ENCODE assay signal across 19 cellular contexts in genomic region chr9:134652291-134653225, GRCh38. TPM values are rescaled to one million over a fixed set of nuclear protein-coding genes. Genes with fewer than 3 reads are reported as not detected.
DNase-seq lines count a peak whose midpoint lies in the region; ATAC-seq and TF ChIP-seq lines count a peak whose summit lies in the region.
"Had no signal": no experiment of that assay in that cellular context is flagged by ENCODE, and none has a peak within 500 bp of the region (broad histone marks: within the 10 kb centered on the region; RNA-seq: fewer than 3 reads in every experiment).

No MANE protein-coding gene starts in this region.

- H3K4me1 Mint-ChIP-seq in glutamatergic neuron (ENCODE audit: low read depth, unreplicated experiment) (peaks cover 6% of the 10 kb centered on the region), osteocyte (ENCODE audit: unreplicated experiment) (peaks cover 57% of the 10 kb centered on the region)

- H3K9me3 Mint-ChIP-seq in glutamatergic neuron (ENCODE audit: unreplicated experiment) (peaks cover 2% of the 10 kb centered on the region), osteocyte (ENCODE audit: unreplicated experiment) (no peaks in the 10 kb centered on the region)
- H3K9me3 Mint-ChIP-seq: CD8-positive, alpha-beta memory T cell had no signal

- H3K4me3 ChIP-seq in uterus = no peak overlapping the region
- H3K4me3 ChIP-seq: BLaER1, GM12878, MG63 had no signal

- H3K4me3 Mint-ChIP-seq in glutamatergic neuron (ENCODE audit: unreplicated experiment) (no peak overlapping the region), osteocyte (ENCODE audit: unreplicated experiment) (no peak overlapping the region)
- H3K4me3 Mint-ChIP-seq: CD8-positive, alpha-beta memory T cell had no signal

- peaks cover under 1 to 43% of the 10 kb centered on the region in 2 donors for H3K4me1 ChIP-seq in uterus

- H3K27ac Mint-ChIP-seq in glutamatergic neuron (ENCODE audit: unreplicated experiment) (no peak overlapping the region), osteocyte (ENCODE audit: unreplicated experiment) (peak overlapping the region; percentile 86)

- ATAC-seq in left ventricle myocardium superior (no peak), left cardiac atrium (no peak), GM18907 (IDR thresholded peaks at IDR 0.05; ENCODE audit: unreplicated experiment) (no peak)
- ATAC-seq: GM12878, Panc1 had no signal

- H3K27me3 ChIP-seq in uterus = no peaks in the 10 kb centered on the region
- H3K27me3 ChIP-seq: BLaER1, MG63 had no signal

- DNase-seq in left ventricle myocardium superior (peak; percentile 20), left cardiac atrium (no peak), glutamatergic neuron (peak; percentile 5), osteocyte (ENCODE audit: extremely low spot score, unreplicated experiment) (no peak), uterus (no peak), NCI-H510A treated with DMSO at 0.1 percent for 48 hours (lab: John Stamatoyannopoulos, UW) (no peak), NCI-H1436 (lab: John Stamatoyannopoulos, UW) (no peak)
- DNase-seq: 8988T; CD8-positive, alpha-beta memory T cell; DND-41; MG63; NCI-H1092; NCI-H2081 treated with DMSO at 0.1 percent for 48 hours; NCI-H524; SHP77 treated with DMSO at 0.1 percent for 48 hours had no signal

- no peaks in the 10 kb centered on the region for H3K36me3 Mint-ChIP-seq in glutamatergic neuron (ENCODE audit: unreplicated experiment)
- H3K36me3 Mint-ChIP-seq in osteocyte (ENCODE audit: unreplicated experiment) = peaks cover 20% of the 10 kb centered on the region
- H3K36me3 Mint-ChIP-seq: CD8-positive, alpha-beta memory T cell had no signal

- H3K27ac ChIP-seq in uterus = peak overlapping the region; percentile 17 to 75

- no peaks in the 10 kb centered on the region for H3K36me3 ChIP-seq in uterus

- no peak for TF ChIP-seq POLR2A in uterus (IDR thresholded peaks at IDR 0.05)

- TF ChIP-seq CTCF in glutamatergic neuron (IDR thresholded peaks at IDR 0.05; ENCODE audit: partially characterized antibody, unreplicated experiment) = no peak
- no peak for TF ChIP-seq CTCF in osteocyte (IDR thresholded peaks at IDR 0.05)
- TF ChIP-seq CTCF in uterus (IDR thresholded peaks at IDR 0.05) = no peak

- peaks cover 4% of the 10 kb centered on the region for H3K27me3 Mint-ChIP-seq in glutamatergic neuron (ENCODE audit: unreplicated experiment)
- no peaks in the 10 kb centered on the region for H3K27me3 Mint-ChIP-seq in osteocyte (ENCODE audit: unreplicated experiment)

- no peaks in the 10 kb centered on the region for H3K9me3 ChIP-seq in uterus
- H3K9me3 ChIP-seq: BLaER1, MG63 had no signal

- intact Hi-C loops in left ventricle myocardium superior (cut with micrococcal nuclease) (no loop called here), left cardiac atrium (cut with DNase I) (no loop called here), uterus (cut with DNase I; ENCODE audit: low total_unique reads) (no loop called here)

RNA-seq across cellular contexts. Expression of gene COL5A1, which starts 11.0 kb away (rescaled TPM):
- total RNA-seq in left ventricle myocardium superior (14.8 TPM), left cardiac atrium (10 to 100 TPM; 29.8 to 35.2 TPM), glutamatergic neuron (ENCODE audit: unreplicated experiment) (28.9 TPM), osteocyte (1,552 and 1,672 TPM in 2 replicates), uterus (100 to 1,000 TPM in 2 of 4 donors, 10 to 100 TPM in 2; 21.2 to 604 (median 129) TPM)

Comparison
In these comparisons a context has a peak if more than half of its experiments do, and no peak if none do; other contexts are left out.
1. DNase-seq: peak in left ventricle myocardium superior (single experiment) and glutamatergic neuron (single experiment); none in left cardiac atrium (single experiment), osteocyte (single experiment), uterus (0 of 2), NCI-H510A treated with DMSO at 0.1 percent for 48 hours (single experiment) and NCI-H1436 (single experiment).